1 cellular context compared by ENCODE assay signal in the genomic region with DNA sequence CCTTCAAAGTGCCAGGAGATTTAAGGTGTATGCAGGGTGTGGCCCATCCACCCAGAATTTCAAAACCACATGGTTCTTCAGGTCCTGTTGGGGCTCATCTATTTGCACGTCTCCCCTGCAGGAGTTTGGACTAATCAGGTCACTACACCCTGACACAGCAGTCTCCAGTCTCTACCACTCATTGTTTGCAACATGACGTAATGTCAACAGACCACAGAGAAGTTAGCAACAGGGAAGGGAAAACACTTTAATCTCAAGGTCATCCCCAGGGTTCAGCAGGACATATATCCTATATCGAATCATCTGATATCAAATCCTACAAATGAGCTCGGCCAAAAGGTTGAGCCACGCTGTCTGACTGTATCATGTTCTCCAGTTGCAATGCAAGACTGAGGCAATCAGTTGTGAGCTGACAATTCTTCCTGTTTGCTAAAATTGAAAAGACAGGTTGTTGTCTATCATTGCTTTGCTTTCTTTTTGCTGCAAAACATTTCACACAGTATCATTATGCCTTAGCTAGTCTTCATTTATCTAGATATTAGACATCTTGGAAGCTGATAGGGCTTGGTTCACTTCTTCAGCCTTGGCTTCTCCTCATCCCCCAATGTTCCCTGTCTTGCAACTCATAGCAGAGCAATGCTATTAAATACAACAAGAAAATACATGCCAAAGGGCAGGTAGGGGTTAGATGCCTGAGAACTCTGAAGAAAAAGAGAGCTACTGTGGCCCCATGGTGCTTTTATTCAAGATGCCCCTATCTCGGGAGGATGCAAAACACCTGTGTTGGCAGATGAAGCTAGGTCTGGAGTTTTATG.
A peak's percentile ranks its signal among the peaks of the same experiment; 100 is the strongest.
TF ChIP-seq lines count a peak whose summit lies in the region.

No MANE protein-coding gene starts in this region.

TF ChIP-seq in HepG2, 621 proteins besides CTCF, POLR2A, EP300 and RAD21 (continued from another document and continues in another):
- TF ChIP-seq, protein P1, sequence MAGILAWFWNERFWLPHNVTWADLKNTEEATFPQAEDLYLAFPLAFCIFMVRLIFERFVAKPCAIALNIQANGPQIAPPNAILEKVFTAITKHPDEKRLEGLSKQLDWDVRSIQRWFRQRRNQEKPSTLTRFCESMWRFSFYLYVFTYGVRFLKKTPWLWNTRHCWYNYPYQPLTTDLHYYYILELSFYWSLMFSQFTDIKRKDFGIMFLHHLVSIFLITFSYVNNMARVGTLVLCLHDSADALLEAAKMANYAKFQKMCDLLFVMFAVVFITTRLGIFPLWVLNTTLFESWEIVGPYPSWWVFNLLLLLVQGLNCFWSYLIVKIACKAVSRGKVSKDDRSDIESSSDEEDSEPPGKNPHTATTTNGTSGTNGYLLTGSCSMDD (CRISPR knock-in tag; IDR thresholded peaks at IDR 0.05), result no peak
- TF ChIP-seq ZNF878 (CRISPR knock-in tag; IDR thresholded peaks at IDR 0.05) (no peak), RORA (CRISPR knock-in tag; IDR thresholded peaks at IDR 0.05) (no peak), HMGA1 (CRISPR knock-in tag; conservative IDR thresholded peaks at IDR 0.05) (no peak), ISX (CRISPR knock-in tag; conservative IDR thresholded peaks at IDR 0.05) (no peak), IKZF4 (CRISPR knock-in tag; IDR thresholded peaks at IDR 0.05; ENCODE audit: borderline replicate concordance, low read depth, not compliant biosample characterization) (no peak), ZBTB1 (CRISPR knock-in tag; IDR thresholded peaks at IDR 0.05; ENCODE audit: borderline replicate concordance) (no peak), GATAD2A (CRISPR knock-in tag; IDR thresholded peaks at IDR 0.05) (peak; percentile 87), ZNF496 (CRISPR knock-in tag; IDR thresholded peaks at IDR 0.05; ENCODE audit: insufficient replicate concordance) (no peak), RFX5 (IDR thresholded peaks at IDR 0.05; ENCODE audit: low read depth, low read length) (peak; percentile 51; the same call in 1 of the 2 replicates), NR3C1 (CRISPR knock-in tag; IDR thresholded peaks at IDR 0.05) (no peak), TOPORS (CRISPR knock-in tag; IDR thresholded peaks at IDR 0.05) (no peak), PAF1 (CRISPR knock-in tag; IDR thresholded peaks at IDR 0.05) (no peak), HNRNPLL (IDR thresholded peaks at IDR 0.05; ENCODE audit: low read depth, low read length, poor library complexity, severe bottlenecking) (no peak), ZFP62 (CRISPR knock-in tag; IDR thresholded peaks at IDR 0.05) (no peak), ARHGAP35 (CRISPR knock-in tag; IDR thresholded peaks at IDR 0.05; ENCODE audit: borderline replicate concordance) (no peak), ZNF282 (IDR thresholded peaks at IDR 0.05; ENCODE audit: partially characterized antibody) (no peak), MEIS1 (CRISPR knock-in tag; IDR thresholded peaks at IDR 0.05; ENCODE audit: borderline replicate concordance) (0 out of 2 replicates have a peak, but pooled peaks have one; percentile 42), ZSCAN30 (CRISPR knock-in tag; IDR thresholded peaks at IDR 0.05) (no peak), GABPA (IDR thresholded peaks at IDR 0.05; ENCODE audit: low read depth, low read length) (no peak), GABPA (CRISPR knock-in tag; IDR thresholded peaks at IDR 0.05; ENCODE audit: low read depth) (no peak), RBM22 (optimal IDR thresholded peaks at IDR 0.05; ENCODE audit: low read length) (no peak), MAFG (CRISPR knock-in tag; IDR thresholded peaks at IDR 0.05) (peak; percentile 71), MTF1 (CRISPR knock-in tag; IDR thresholded peaks at IDR 0.05) (no peak), MIER3 (CRISPR knock-in tag; IDR thresholded peaks at IDR 0.05; ENCODE audit: borderline replicate concordance) (peak; percentile 65; the same call in 1 of the 2 replicates), MXD4 (CRISPR knock-in tag; IDR thresholded peaks at IDR 0.05) (no peak), ZNF577 (CRISPR knock-in tag; IDR thresholded peaks at IDR 0.05; ENCODE audit: borderline replicate concordance, low read depth) (no peak), GTF2F1 (IDR thresholded peaks at IDR 0.05; ENCODE audit: low read length) (no peak), ZNF670 (CRISPR knock-in tag; IDR thresholded peaks at IDR 0.05; ENCODE audit: borderline replicate concordance) (no peak), ZNF530 (CRISPR knock-in tag; IDR thresholded peaks at IDR 0.05; ENCODE audit: low read depth) (no peak), MAFK (conservative IDR thresholded peaks at IDR 0.05 in 1 of 2, IDR thresholded peaks at IDR 0.05 in 1 of 2; ENCODE audit: low read length in 2 of 2) (peak; percentile 55 to 81)
- TF ChIP-seq, protein P2, sequence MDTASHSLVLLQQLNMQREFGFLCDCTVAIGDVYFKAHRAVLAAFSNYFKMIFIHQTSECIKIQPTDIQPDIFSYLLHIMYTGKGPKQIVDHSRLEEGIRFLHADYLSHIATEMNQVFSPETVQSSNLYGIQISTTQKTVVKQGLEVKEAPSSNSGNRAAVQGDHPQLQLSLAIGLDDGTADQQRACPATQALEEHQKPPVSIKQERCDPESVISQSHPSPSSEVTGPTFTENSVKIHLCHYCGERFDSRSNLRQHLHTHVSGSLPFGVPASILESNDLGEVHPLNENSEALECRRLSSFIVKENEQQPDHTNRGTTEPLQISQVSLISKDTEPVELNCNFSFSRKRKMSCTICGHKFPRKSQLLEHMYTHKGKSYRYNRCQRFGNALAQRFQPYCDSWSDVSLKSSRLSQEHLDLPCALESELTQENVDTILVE (CRISPR knock-in tag; IDR thresholded peaks at IDR 0.05), result no peak
- TF ChIP-seq, protein P3, sequence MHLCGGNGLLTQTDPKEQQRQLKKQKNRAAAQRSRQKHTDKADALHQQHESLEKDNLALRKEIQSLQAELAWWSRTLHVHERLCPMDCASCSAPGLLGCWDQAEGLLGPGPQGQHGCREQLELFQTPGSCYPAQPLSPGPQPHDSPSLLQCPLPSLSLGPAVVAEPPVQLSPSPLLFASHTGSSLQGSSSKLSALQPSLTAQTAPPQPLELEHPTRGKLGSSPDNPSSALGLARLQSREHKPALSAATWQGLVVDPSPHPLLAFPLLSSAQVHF (CRISPR knock-in tag; IDR thresholded peaks at IDR 0.05), result no peak
- TF ChIP-seq, protein P4, sequence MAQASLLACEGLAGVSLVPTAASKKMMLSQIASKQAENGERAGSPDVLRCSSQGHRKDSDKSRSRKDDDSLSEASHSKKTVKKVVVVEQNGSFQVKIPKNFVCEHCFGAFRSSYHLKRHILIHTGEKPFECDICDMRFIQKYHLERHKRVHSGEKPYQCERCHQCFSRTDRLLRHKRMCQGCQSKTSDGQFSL (CRISPR knock-in tag; IDR thresholded peaks at IDR 0.05), result no peak
- TF ChIP-seq, protein P5, sequence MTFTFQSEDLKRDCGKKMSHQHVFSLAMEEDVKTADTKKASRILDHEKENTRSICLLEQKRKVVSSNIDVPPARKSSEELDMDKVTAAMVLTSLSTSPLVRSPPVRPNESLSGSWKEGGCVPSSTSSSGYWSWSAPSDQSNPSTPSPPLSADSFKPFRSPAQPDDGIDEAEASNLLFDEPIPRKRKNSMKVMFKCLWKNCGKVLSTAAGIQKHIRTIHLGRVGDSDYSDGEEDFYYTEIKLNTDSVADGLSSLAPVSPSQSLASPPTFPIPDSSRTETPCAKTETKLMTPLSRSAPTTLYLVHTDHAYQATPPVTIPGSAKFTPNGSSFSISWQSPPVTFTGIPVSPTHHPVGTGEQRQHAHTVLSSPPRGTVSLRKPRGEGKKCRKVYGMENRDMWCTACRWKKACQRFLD (CRISPR knock-in tag; IDR thresholded peaks at IDR 0.05; ENCODE audit: borderline replicate concordance), result no peak
- TF ChIP-seq, protein P6, sequence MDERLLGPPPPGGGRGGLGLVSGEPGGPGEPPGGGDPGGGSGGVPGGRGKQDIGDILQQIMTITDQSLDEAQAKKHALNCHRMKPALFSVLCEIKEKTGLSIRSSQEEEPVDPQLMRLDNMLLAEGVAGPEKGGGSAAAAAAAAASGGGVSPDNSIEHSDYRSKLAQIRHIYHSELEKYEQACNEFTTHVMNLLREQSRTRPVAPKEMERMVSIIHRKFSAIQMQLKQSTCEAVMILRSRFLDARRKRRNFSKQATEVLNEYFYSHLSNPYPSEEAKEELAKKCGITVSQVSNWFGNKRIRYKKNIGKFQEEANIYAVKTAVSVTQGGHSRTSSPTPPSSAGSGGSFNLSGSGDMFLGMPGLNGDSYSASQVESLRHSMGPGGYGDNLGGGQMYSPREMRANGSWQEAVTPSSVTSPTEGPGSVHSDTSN (CRISPR knock-in tag; IDR thresholded peaks at IDR 0.05), result no peak
- TF ChIP-seq, protein P7, sequence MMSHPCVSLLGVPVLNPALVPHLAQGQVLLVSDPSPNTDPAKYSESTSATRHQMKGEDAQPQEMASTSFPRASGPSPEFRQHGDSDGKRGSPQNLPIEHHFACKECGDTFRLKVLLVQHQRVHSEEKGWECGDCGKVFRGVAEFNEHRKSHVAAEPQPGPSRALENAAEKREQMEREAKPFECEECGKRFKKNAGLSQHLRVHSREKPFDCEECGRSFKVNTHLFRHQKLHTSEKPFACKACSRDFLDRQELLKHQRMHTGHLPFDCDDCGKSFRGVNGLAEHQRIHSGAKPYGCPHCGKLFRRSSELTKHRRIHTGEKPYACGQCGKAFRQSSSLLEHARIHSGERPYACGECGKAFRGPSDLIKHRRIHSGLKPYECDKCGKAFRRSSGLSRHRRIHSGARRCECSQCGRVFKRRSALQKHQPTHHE (CRISPR knock-in tag; IDR thresholded peaks at IDR 0.05; ENCODE audit: borderline replicate concordance), result no peak
- TF ChIP-seq, protein P8, sequence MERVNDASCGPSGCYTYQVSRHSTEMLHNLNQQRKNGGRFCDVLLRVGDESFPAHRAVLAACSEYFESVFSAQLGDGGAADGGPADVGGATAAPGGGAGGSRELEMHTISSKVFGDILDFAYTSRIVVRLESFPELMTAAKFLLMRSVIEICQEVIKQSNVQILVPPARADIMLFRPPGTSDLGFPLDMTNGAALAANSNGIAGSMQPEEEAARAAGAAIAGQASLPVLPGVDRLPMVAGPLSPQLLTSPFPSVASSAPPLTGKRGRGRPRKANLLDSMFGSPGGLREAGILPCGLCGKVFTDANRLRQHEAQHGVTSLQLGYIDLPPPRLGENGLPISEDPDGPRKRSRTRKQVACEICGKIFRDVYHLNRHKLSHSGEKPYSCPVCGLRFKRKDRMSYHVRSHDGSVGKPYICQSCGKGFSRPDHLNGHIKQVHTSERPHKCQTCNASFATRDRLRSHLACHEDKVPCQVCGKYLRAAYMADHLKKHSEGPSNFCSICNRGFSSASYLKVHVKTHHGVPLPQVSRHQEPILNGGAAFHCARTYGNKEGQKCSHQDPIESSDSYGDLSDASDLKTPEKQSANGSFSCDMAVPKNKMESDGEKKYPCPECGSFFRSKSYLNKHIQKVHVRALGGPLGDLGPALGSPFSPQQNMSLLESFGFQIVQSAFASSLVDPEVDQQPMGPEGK (CRISPR knock-in tag; IDR thresholded peaks at IDR 0.05), result peak; percentile 28; the same call in 1 of the 2 replicates
- TF ChIP-seq, protein P9, sequence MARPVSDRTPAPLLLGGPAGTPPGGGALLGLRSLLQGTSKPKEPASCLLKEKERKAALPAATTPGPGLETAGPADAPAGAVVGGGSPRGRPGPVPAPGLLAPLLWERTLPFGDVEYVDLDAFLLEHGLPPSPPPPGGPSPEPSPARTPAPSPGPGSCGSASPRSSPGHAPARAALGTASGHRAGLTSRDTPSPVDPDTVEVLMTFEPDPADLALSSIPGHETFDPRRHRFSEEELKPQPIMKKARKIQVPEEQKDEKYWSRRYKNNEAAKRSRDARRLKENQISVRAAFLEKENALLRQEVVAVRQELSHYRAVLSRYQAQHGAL (CRISPR knock-in tag; IDR thresholded peaks at IDR 0.05; ENCODE audit: not compliant biosample characterization), result no peak
- TF ChIP-seq, protein P10, sequence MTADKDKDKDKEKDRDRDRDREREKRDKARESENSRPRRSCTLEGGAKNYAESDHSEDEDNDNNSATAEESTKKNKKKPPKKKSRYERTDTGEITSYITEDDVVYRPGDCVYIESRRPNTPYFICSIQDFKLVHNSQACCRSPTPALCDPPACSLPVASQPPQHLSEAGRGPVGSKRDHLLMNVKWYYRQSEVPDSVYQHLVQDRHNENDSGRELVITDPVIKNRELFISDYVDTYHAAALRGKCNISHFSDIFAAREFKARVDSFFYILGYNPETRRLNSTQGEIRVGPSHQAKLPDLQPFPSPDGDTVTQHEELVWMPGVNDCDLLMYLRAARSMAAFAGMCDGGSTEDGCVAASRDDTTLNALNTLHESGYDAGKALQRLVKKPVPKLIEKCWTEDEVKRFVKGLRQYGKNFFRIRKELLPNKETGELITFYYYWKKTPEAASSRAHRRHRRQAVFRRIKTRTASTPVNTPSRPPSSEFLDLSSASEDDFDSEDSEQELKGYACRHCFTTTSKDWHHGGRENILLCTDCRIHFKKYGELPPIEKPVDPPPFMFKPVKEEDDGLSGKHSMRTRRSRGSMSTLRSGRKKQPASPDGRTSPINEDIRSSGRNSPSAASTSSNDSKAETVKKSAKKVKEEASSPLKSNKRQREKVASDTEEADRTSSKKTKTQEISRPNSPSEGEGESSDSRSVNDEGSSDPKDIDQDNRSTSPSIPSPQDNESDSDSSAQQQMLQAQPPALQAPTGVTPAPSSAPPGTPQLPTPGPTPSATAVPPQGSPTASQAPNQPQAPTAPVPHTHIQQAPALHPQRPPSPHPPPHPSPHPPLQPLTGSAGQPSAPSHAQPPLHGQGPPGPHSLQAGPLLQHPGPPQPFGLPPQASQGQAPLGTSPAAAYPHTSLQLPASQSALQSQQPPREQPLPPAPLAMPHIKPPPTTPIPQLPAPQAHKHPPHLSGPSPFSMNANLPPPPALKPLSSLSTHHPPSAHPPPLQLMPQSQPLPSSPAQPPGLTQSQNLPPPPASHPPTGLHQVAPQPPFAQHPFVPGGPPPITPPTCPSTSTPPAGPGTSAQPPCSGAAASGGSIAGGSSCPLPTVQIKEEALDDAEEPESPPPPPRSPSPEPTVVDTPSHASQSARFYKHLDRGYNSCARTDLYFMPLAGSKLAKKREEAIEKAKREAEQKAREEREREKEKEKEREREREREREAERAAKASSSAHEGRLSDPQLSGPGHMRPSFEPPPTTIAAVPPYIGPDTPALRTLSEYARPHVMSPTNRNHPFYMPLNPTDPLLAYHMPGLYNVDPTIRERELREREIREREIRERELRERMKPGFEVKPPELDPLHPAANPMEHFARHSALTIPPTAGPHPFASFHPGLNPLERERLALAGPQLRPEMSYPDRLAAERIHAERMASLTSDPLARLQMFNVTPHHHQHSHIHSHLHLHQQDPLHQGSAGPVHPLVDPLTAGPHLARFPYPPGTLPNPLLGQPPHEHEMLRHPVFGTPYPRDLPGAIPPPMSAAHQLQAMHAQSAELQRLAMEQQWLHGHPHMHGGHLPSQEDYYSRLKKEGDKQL (CRISPR knock-in tag; IDR thresholded peaks at IDR 0.05; ENCODE audit: low read depth), result no peak
- TF ChIP-seq, protein P11, sequence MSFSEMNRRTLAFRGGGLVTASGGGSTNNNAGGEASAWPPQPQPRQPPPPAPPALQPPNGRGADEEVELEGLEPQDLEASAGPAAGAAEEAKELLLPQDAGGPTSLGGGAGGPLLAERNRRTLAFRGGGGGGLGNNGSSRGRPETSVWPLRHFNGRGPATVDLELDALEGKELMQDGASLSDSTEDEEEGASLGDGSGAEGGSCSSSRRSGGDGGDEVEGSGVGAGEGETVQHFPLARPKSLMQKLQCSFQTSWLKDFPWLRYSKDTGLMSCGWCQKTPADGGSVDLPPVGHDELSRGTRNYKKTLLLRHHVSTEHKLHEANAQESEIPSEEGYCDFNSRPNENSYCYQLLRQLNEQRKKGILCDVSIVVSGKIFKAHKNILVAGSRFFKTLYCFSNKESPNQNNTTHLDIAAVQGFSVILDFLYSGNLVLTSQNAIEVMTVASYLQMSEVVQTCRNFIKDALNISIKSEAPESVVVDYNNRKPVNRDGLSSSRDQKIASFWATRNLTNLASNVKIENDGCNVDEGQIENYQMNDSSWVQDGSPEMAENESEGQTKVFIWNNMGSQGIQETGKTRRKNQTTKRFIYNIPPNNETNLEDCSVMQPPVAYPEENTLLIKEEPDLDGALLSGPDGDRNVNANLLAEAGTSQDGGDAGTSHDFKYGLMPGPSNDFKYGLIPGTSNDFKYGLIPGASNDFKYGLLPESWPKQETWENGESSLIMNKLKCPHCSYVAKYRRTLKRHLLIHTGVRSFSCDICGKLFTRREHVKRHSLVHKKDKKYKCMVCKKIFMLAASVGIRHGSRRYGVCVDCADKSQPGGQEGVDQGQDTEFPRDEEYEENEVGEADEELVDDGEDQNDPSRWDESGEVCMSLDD (CRISPR knock-in tag; IDR thresholded peaks at IDR 0.05; ENCODE audit: borderline replicate concordance), result peak; percentile 75; the same call in 1 of the 2 replicates
